ENCODE assay signal across 12 cellular contexts in the genomic region with DNA sequence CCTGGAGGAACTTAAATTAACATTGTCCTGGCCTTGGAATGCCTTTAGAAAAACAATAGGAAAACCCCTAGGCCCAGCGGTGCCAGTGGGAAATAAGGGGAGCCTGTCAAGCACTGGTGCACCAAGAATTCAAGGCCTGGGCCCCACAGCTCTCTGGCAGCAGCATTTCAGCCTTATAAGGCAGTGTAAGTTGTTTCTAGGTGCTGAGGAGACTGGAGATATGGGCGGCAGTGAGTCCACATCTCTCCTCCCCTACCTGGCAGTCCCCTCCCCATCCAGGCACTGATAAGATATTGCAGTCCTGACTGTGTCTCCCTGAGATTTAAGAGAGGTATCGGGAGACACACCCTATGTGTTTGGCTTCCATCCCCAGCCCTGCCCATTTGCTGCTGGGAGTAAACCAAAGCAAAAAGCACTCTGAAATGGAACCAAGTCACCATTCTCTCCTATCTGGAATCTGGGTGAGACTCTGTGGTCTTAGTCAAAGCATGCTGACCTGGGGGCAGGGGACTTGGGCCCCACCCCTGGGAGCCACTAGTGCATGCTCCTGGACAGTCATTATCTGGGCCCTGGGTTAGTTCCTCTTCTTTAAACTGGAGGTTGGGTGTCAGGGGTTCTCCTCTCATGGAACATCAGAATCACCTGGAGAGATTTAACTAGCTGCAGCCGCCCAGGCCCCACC. TPM values are rescaled to one million over a fixed set of nuclear protein-coding genes. Genes with fewer than 3 reads are reported as not detected.
DNase-seq lines count a peak whose midpoint lies in the region; ATAC-seq and TF ChIP-seq lines count a peak whose summit lies in the region.
"Had no signal": no experiment of that assay in that cellular context is flagged by ENCODE, and none has a peak within 500 bp of the region (broad histone marks: within the 10 kb centered on the region; RNA-seq: fewer than 3 reads in every experiment).

No MANE protein-coding gene starts in this region.

- no peak overlapping the region for H2AFZ ChIP-seq in PC-3 (ENCODE audit: low read length)

- no peaks in the 10 kb centered on the region for H3K27me3 ChIP-seq in PC-3 (ENCODE audit: low read length)
- H3K27me3 ChIP-seq: heart left ventricle had no signal

- H3F3A ChIP-seq in PC-3 (ENCODE audit: low read length, unreplicated experiment), result no peaks in the 10 kb centered on the region

- H3K36me3 ChIP-seq in PC-3 (ENCODE audit: low read depth, low read length), result no peaks in the 10 kb centered on the region
- H3K36me3 ChIP-seq: heart left ventricle had no signal

- TF ChIP-seq CTCF in PC-3 (conservative IDR thresholded peaks at IDR 0.05; ENCODE audit: low read depth, low read length), result no peak

- H3K9me2 ChIP-seq in PC-3 (replicated peaks; ENCODE audit: low read length), result no peaks in the 10 kb centered on the region

- no peak overlapping the region for H3K9ac ChIP-seq in PC-3 (ENCODE audit: low read length)

- intact Hi-C loops in PC-3 (cut with micrococcal nuclease), result loop anchor here (5.0 kb wide), 1 partner anchor 41 kb away; no protein-coding TSS in a partner anchor
- intact Hi-C loops in posterior vena cava (cut with DNase I), result no loop called here

- no TSS peak for BruUV-seq in PC-3 (replicated peaks; lab: Mats Ljungman, UMichigan)

- no peak overlapping the region for H3K4me3 ChIP-seq in PC-3 (ENCODE audit: low read length)
- H3K4me3 ChIP-seq: heart left ventricle had no signal

- DNase-seq in PC-3, result peak; percentile 34
- DNase-seq in glomerular visceral epithelial cell (ENCODE audit: extremely low spot score), result peak; percentile 37
- peak; percentile 45 for DNase-seq in posterior vena cava (ENCODE audit: low spot score)
- DNase-seq in 8988T, result no peak
- DNase-seq: effector CD4-positive, alpha-beta T cell; NCI-H146; T-cell had no signal

- peak overlapping the region; percentile 23; the same call in 1 of the 2 replicates for H3K27ac ChIP-seq in PC-3 (ENCODE audit: low read length)
- H3K27ac ChIP-seq: heart left ventricle had no signal

- H3K4me1 ChIP-seq in PC-3 (ENCODE audit: insufficient read depth, low read length), result peaks cover 26% of the 10 kb centered on the region

- H4K20me1 ChIP-seq in PC-3 (ENCODE audit: low read length), result no peaks in the 10 kb centered on the region

- H3K9me3 ChIP-seq in PC-3 (ENCODE audit: low read length), result no peaks in the 10 kb centered on the region
- H3K9me3 ChIP-seq: heart left ventricle had no signal

- no peak overlapping the region for H3K4me2 ChIP-seq in PC-3 (ENCODE audit: low read length)

- CTCF ChIA-PET in PC-3 (lab: Charles Lee), result no interaction called here

- POLR2A ChIA-PET in PC-3 (lab: Charles Lee; ENCODE audit: unreplicated experiment), result no interaction called here

- no peaks in the 10 kb centered on the region for H3K79me2 ChIP-seq in PC-3 (ENCODE audit: low read length)

- ATAC-seq in GM18861 (IDR thresholded peaks at IDR 0.05; ENCODE audit: unreplicated experiment) (peak; percentile 37), PC-3 (no peak; the same call in 1 of the 2 replicates), HG02571 (IDR thresholded peaks at IDR 0.05; ENCODE audit: unreplicated experiment) (no peak), GM19035 (IDR thresholded peaks at IDR 0.05; ENCODE audit: unreplicated experiment) (no peak), GM18870 (IDR thresholded peaks at IDR 0.05; ENCODE audit: unreplicated experiment) (no peak)
- ATAC-seq: heart left ventricle, T-cell had no signal

RNA-seq across cellular contexts. Expression of a gene that starts 30.5 kb away (rescaled TPM):
- total RNA-seq in PC-3 (2014; rRNA removed) (71.3 and 72.2 TPM in 2 replicates), posterior vena cava (100 to 1,000 TPM in 1 of 2 donors, 10 to 100 TPM in 1; 91.5 to 109 TPM)
